8 cellular contexts compared by ENCODE assay signal in genomic region chrX:49043220-49043986, GRCh38. TPM values are rescaled to one million over a fixed set of nuclear protein-coding genes. Genes with fewer than 3 reads are reported as not detected.
DNase-seq lines count a peak whose midpoint lies in the region; ATAC-seq and TF ChIP-seq lines count a peak whose summit lies in the region.

TFE3 (minus strand) TSS chrX:49043357; CDS start chrX:49043226, 131 bp downstream.

- peaks cover 13% of the 10 kb centered on the region for H3K36me3 Mint-ChIP-seq in activated B cell treated with CpG ODN at 0.5 μM for 24 hours (ENCODE audit: low read depth)
- H3K36me3 Mint-ChIP-seq in immature natural killer cell: peaks cover 0 to 4% (median 0%) of the 10 kb centered on the region in 3 donors

- POLR2A ChIA-PET in activated B cell treated with CpG ODN at 0.5 μM for 24 hours (lab: Charles Lee): interaction anchor here (0.6 to 4.1 kb wide), 27 partner anchors 10 to 1487 kb away, joined by 3 to 39 read pairs (median 3); partner anchors contain the start of genes GRIPAP1, HDAC6, KCND1 and OTUD5

- peaks cover 33% of the 10 kb centered on the region for H3K4me1 Mint-ChIP-seq in activated B cell treated with CpG ODN at 0.5 μM for 24 hours
- H3K4me1 Mint-ChIP-seq in immature natural killer cell: peaks cover 39 to 40% of the 10 kb centered on the region in 2 donors

- CTCF ChIA-PET in activated B cell treated with CpG ODN at 0.5 μM for 24 hours (lab: Charles Lee): interaction anchor here (0.9 to 2.4 kb wide), 3 partner anchors 41 to 395 kb away, joined by 3 to 8 read pairs (median 3); partner anchors contain the start of genes GRIPAP1 and KCND1

- H3K27ac Mint-ChIP-seq in activated B cell treated with CpG ODN at 0.5 μM for 24 hours: peak within 1 kb of the TSS; percentile 85
- H3K27ac Mint-ChIP-seq in immature natural killer cell: peak within 1 kb of the TSS; percentile 87 to 97 (median 92)

- H3K27me3 Mint-ChIP-seq in activated B cell treated with CpG ODN at 0.5 μM for 24 hours: no peaks in the 10 kb centered on the region
- peaks cover 4 to 10% (median 6%) of the 10 kb centered on the region in 3 donors for H3K27me3 Mint-ChIP-seq in immature natural killer cell (ENCODE audit: low read depth in 3 of 3)

- peak; percentile 36 for TF ChIP-seq POLR2A in GM18951 (IDR thresholded peaks at IDR 0.05; ENCODE audit: extremely low read depth, insufficient read depth, insufficient read length)

- DNase-seq in AG08396 (ENCODE audit: low spot score) (peak; percentile 91), NCI-H345 (lab: John Stamatoyannopoulos, UW) (peak; percentile 99), activated B cell treated with CpG ODN at 0.5 μM for 24 hours (peak; percentile 82), caudate nucleus (lab: John Stamatoyannopoulos, UW) (peak; percentile 61 to 99 (median 94)), immature natural killer cell (peak; percentile 94 to 97 (median 96)), smooth muscle cell of the brain vasculature (ENCODE audit: low read depth, low spot score) (peak; percentile 95)

- H3K27ac ChIP-seq in caudate nucleus (ENCODE audit: low read depth, low read length): peak within 1 kb of the TSS; percentile 80

- no peaks in the 10 kb centered on the region for H3K9me3 Mint-ChIP-seq in activated B cell treated with CpG ODN at 0.5 μM for 24 hours
- no peaks in the 10 kb centered on the region for H3K9me3 Mint-ChIP-seq in immature natural killer cell

- in situ Hi-C loops in GM18951 (cut with MboI; ENCODE audit: low sequenced_read_pairs, unreplicated experiment): no loop called here

- H3K4me3 Mint-ChIP-seq in activated B cell treated with CpG ODN at 0.5 μM for 24 hours (peak within 1 kb of the TSS; percentile 89), immature natural killer cell (peak within 1 kb of the TSS; percentile 82 to 88 (median 86))

- intact Hi-C loops in activated B cell treated with CpG ODN at 0.5 μM for 24 hours (cut with micrococcal nuclease): loop anchor here (1.0 to 10.0 kb wide), 11 partner anchors 10 to 395 kb away; partner anchors contain the start of genes GRIPAP1, PQBP1, PRAF2 and TIMM17B

- peak; percentile 88 for ATAC-seq in HG03280 (IDR thresholded peaks at IDR 0.05; ENCODE audit: unreplicated experiment)
- ATAC-seq in activated B cell treated with CpG ODN at 0.5 μM for 24 hours (ENCODE audit: low read depth): peak; percentile 86

- TF ChIP-seq CTCF in activated B cell treated with CpG ODN at 0.5 μM for 24 hours (IDR thresholded peaks at IDR 0.05): no peak

RNA-seq across cellular contexts. Expression of gene TFE3, which starts in this region (rescaled TPM):
- total RNA-seq in activated B cell treated with CpG ODN at 0.5 μM for 24 hours: 31.1 and 33.3 TPM in 2 replicates
- 1 to 10 TPM; 1.1 to 9.0 (median 4.2) TPM for polyA plus RNA-seq in immature natural killer cell

Comparison
In these comparisons a context has a peak if more than half of its experiments do, and no peak if none do; other contexts are left out.
1. Peak in every context shown above with its lines: DNase-seq, ATAC-seq and H3K27ac ChIP-seq.